In the genomic region with DNA sequence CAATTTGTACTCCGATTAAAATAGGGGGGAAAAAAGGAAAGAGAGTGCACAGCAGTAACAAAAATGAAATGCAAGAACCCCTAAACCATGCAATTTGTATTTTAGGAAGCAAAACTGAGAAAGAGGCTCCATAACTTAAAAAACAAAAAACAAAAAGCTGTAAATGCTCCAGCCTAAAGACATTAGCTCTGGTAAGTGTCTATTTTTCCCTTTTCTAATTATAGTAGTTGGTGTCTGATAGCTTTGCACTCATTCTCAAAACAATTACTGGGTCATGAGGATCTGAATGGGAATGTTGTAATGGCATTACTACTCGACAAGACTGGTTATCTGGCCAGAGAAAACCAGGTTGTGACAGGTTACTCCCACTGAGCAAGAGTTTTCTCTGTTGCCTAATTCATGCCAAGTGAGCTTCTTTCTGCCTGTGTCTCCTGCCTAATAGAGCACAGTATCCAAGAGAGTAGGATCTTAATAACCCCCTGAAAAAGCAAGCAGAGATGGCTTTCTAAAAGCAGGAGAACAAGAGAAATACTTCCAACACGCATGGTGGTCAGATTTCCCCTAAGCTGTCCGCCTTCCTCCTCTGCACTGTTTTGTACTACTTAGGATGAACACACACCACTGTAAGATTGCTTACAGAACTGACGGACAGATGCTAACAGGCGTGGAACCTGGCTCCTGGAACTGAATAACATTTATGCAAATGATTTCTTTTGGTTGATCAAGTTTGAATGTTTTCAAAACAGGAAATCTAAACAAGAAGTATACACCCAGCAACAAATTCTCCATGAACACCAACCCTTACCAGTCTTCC, we compare ENCODE assay signal across 8 cellular contexts.
A peak's percentile ranks its signal among the peaks of the same experiment; 100 is the strongest.
DNase-seq lines count a peak whose midpoint lies in the region; ATAC-seq and TF ChIP-seq lines count a peak whose summit lies in the region.

No MANE protein-coding gene starts in this region.

- peaks cover 0 to 6% of the 10 kb centered on the region in 2 donors for H3K36me3 ChIP-seq in esophagus (ENCODE audit: control insufficient read depth in 2 of 2, insufficient read depth in 2 of 2, low read length in 1 of 2)
- no peaks in the 10 kb centered on the region for H3K36me3 ChIP-seq in neutrophil

- H3K27ac ChIP-seq in esophagus (ENCODE audit: low read depth in 2 of 2, low read length in 1 of 2) (peak overlapping the region; percentile 89 to 99), neutrophil (peak overlapping the region; percentile 87)

- no peak for ATAC-seq in GM18861 (IDR thresholded peaks at IDR 0.05; ENCODE audit: unreplicated experiment)
- no peak for ATAC-seq in HG02588 (IDR thresholded peaks at IDR 0.05; ENCODE audit: unreplicated experiment)

- H3K9me3 ChIP-seq in esophagus (ENCODE audit: control insufficient read depth in 2 of 2, insufficient read depth in 1 of 2, low read depth in 1 of 2, low read length in 1 of 2) (no peaks in the 10 kb centered on the region), neutrophil (no peaks in the 10 kb centered on the region)

- TF ChIP-seq CTCF in neutrophil (IDR thresholded peaks at IDR 0.05) = no peak

- H3K27me3 ChIP-seq in esophagus (ENCODE audit: control insufficient read depth in 1 of 2, insufficient read depth in 2 of 2, low read length in 2 of 2) (no peaks in the 10 kb centered on the region), neutrophil (no peaks in the 10 kb centered on the region)

- 23 to 38% methylated on average over 6 of the region's 6 CpGs for WGBS in esophagus, 2 donors

- peak overlapping the region; percentile 51; the same call in 1 of the 2 replicates for H3K4me3 ChIP-seq in GM08714 (ENCODE audit: low read length)
- H3K4me3 ChIP-seq in esophagus (ENCODE audit: low read depth in 1 of 2, low read length in 2 of 2) = peak overlapping the region in 1 of 2 donors; percentile 26
- H3K4me3 ChIP-seq in neutrophil (ENCODE audit: low read depth in 1 of 2, low read length in 1 of 2) = peak overlapping the region; percentile 52 to 59

- DNase-seq in RPMI7951 (ENCODE audit: low read depth) = peak; percentile 26
- no peak for DNase-seq in T-helper 9 cell
- no peak for DNase-seq in ureter (ENCODE audit: low spot score)

- H3K4me1 ChIP-seq in esophagus (ENCODE audit: control insufficient read depth in 2 of 2, insufficient read depth in 2 of 2, low read length in 1 of 2) (peaks cover 0 to 11% of the 10 kb centered on the region in 2 donors), neutrophil (ENCODE audit: control insufficient read depth in 1 of 2, insufficient read depth in 1 of 2, low read depth in 1 of 2, low read length in 1 of 2) (peaks cover 49 to 55% of the 10 kb centered on the region in 2 experiments)
